1 cellular context compared by ENCODE assay signal in the genomic region with DNA sequence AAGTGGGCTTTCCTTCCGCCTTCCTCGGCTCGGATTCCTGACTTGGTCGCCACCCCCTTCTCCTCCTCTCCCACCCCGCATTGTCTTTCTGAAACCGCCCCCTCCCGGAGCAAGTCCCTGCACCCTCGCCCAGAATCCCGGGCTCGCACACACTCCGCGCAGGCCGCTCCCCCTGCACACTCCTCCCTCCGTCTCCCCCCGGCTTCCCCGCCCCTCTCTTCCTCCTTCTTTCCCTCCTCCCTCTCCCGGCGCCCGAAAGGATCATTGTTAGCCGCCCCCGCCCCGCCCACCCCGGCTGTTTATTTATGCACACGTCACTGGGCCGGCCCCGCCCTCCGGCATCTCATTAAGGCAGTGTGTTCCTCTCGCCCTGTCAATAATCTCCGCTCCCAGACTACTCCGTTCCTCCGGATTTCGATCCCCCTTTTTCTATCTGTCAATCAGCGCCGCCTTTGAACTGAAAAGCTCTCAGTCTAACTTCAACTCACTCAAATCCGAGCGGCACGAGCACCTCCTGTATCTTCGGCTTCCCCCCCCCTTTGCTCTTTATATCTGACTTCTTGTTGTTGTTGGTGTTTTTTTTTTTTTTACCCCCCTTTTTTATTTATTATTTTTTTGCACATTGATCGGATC.
A peak's percentile ranks its signal among the peaks of the same experiment; 100 is the strongest.
TF ChIP-seq lines count a peak whose summit lies in the region.

A gene (plus strand): TSS at position 373 of the 633 bp plus-strand sequence. CDS start 510 bp downstream, outside the sequence.

TF ChIP-seq in HepG2, 621 proteins besides CTCF, POLR2A, EP300 and RAD21 (continued from another document and continues in another):
- TF ChIP-seq, protein P1, sequence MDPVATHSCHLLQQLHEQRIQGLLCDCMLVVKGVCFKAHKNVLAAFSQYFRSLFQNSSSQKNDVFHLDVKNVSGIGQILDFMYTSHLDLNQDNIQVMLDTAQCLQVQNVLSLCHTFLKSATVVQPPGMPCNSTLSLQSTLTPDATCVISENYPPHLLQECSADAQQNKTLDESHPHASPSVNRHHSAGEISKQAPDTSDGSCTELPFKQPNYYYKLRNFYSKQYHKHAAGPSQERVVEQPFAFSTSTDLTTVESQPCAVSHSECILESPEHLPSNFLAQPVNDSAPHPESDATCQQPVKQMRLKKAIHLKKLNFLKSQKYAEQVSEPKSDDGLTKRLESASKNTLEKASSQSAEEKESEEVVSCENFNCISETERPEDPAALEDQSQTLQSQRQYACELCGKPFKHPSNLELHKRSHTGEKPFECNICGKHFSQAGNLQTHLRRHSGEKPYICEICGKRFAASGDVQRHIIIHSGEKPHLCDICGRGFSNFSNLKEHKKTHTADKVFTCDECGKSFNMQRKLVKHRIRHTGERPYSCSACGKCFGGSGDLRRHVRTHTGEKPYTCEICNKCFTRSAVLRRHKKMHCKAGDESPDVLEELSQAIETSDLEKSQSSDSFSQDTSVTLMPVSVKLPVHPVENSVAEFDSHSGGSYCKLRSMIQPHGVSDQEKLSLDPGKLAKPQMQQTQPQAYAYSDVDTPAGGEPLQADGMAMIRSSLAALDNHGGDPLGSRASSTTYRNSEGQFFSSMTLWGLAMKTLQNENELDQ (CRISPR knock-in tag; IDR thresholded peaks at IDR 0.05; ENCODE audit: borderline replicate concordance) = no peak
- no peak for TF ChIP-seq ZNF619 (CRISPR knock-in tag; IDR thresholded peaks at IDR 0.05)
- TF ChIP-seq HOXD1 (CRISPR knock-in tag; IDR thresholded peaks at IDR 0.05) = no peak
- no peak for TF ChIP-seq ZNF10 (CRISPR knock-in tag; IDR thresholded peaks at IDR 0.05; ENCODE audit: borderline replicate concordance, low read depth)
- TF ChIP-seq, protein P2, sequence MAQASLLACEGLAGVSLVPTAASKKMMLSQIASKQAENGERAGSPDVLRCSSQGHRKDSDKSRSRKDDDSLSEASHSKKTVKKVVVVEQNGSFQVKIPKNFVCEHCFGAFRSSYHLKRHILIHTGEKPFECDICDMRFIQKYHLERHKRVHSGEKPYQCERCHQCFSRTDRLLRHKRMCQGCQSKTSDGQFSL (CRISPR knock-in tag; IDR thresholded peaks at IDR 0.05) = peak; percentile 76
- TF ChIP-seq ZNF768 (CRISPR knock-in tag; IDR thresholded peaks at IDR 0.05) = no peak
- no peak for TF ChIP-seq NCOA5 (CRISPR knock-in tag; IDR thresholded peaks at IDR 0.05)
- TF ChIP-seq ZNF383 (CRISPR knock-in tag; IDR thresholded peaks at IDR 0.05; ENCODE audit: borderline replicate concordance) = no peak
- TF ChIP-seq ZMAT3 (CRISPR knock-in tag; conservative IDR thresholded peaks at IDR 0.05) = 0 out of 2 replicates have a peak, but pooled peaks have one; percentile 28
- no peak for TF ChIP-seq ZNF251 (CRISPR knock-in tag; IDR thresholded peaks at IDR 0.05)
- peak; percentile 65; the same call in 1 of the 2 replicates for TF ChIP-seq AKAP8 (CRISPR knock-in tag; IDR thresholded peaks at IDR 0.05)
- TF ChIP-seq, protein P3, sequence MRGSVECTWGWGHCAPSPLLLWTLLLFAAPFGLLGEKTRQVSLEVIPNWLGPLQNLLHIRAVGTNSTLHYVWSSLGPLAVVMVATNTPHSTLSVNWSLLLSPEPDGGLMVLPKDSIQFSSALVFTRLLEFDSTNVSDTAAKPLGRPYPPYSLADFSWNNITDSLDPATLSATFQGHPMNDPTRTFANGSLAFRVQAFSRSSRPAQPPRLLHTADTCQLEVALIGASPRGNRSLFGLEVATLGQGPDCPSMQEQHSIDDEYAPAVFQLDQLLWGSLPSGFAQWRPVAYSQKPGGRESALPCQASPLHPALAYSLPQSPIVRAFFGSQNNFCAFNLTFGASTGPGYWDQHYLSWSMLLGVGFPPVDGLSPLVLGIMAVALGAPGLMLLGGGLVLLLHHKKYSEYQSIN (CRISPR knock-in tag; IDR thresholded peaks at IDR 0.05; ENCODE audit: borderline replicate concordance) = no peak
- TF ChIP-seq SIX1 (CRISPR knock-in tag; IDR thresholded peaks at IDR 0.05; ENCODE audit: borderline replicate concordance) = no peak
- no peak for TF ChIP-seq DNMT1 (CRISPR knock-in tag; IDR thresholded peaks at IDR 0.05)
- no peak for TF ChIP-seq FOXK2 (IDR thresholded peaks at IDR 0.05)
- TF ChIP-seq KDM1A (CRISPR knock-in tag; IDR thresholded peaks at IDR 0.05) = no peak
- no peak for TF ChIP-seq MLLT10 (CRISPR knock-in tag; IDR thresholded peaks at IDR 0.05)
- 0 out of 2 replicates have a peak, but pooled peaks have one; percentile 6 for TF ChIP-seq BRD4 (CRISPR knock-in tag; IDR thresholded peaks at IDR 0.05)
- TF ChIP-seq, protein P4, sequence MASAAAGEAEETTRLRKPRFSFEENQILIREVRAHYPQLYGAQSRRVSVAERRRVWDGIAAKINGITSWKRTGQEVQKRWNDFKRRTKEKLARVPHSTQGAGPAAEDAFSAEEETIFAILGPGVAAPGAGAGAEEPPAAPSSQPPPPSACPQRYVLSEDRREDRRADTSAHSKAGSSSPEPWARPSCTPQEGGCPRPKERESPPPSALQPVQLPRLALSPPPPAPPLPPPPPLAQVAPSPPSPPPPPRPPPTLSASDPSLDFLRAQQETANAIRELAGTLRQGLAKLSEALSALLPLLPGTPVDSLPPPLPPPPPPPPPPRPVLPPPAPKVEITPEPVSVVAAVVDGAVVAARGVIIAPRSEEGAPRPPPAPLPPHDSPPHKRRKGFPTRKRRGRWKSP (CRISPR knock-in tag; IDR thresholded peaks at IDR 0.05) = no peak
- TF ChIP-seq, protein P5, sequence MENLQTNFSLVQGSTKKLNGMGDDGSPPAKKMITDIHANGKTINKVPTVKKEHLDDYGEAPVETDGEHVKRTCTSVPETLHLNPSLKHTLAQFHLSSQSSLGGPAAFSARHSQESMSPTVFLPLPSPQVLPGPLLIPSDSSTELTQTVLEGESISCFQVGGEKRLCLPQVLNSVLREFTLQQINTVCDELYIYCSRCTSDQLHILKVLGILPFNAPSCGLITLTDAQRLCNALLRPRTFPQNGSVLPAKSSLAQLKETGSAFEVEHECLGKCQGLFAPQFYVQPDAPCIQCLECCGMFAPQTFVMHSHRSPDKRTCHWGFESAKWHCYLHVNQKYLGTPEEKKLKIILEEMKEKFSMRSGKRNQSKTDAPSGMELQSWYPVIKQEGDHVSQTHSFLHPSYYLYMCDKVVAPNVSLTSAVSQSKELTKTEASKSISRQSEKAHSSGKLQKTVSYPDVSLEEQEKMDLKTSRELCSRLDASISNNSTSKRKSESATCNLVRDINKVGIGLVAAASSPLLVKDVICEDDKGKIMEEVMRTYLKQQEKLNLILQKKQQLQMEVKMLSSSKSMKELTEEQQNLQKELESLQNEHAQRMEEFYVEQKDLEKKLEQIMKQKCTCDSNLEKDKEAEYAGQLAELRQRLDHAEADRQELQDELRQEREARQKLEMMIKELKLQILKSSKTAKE (CRISPR knock-in tag; IDR thresholded peaks at IDR 0.05; ENCODE audit: borderline replicate concordance) = peak; percentile 16; the same call in 1 of the 2 replicates
- TF ChIP-seq MIER2 (CRISPR knock-in tag; IDR thresholded peaks at IDR 0.05) = no peak
- 0 out of 2 replicates have a peak, but pooled peaks have one; percentile 39 for TF ChIP-seq ZNF136 (CRISPR knock-in tag; IDR thresholded peaks at IDR 0.05; ENCODE audit: low read depth)
- TF ChIP-seq ERF (CRISPR knock-in tag; IDR thresholded peaks at IDR 0.05) = no peak
- TF ChIP-seq, protein P6, sequence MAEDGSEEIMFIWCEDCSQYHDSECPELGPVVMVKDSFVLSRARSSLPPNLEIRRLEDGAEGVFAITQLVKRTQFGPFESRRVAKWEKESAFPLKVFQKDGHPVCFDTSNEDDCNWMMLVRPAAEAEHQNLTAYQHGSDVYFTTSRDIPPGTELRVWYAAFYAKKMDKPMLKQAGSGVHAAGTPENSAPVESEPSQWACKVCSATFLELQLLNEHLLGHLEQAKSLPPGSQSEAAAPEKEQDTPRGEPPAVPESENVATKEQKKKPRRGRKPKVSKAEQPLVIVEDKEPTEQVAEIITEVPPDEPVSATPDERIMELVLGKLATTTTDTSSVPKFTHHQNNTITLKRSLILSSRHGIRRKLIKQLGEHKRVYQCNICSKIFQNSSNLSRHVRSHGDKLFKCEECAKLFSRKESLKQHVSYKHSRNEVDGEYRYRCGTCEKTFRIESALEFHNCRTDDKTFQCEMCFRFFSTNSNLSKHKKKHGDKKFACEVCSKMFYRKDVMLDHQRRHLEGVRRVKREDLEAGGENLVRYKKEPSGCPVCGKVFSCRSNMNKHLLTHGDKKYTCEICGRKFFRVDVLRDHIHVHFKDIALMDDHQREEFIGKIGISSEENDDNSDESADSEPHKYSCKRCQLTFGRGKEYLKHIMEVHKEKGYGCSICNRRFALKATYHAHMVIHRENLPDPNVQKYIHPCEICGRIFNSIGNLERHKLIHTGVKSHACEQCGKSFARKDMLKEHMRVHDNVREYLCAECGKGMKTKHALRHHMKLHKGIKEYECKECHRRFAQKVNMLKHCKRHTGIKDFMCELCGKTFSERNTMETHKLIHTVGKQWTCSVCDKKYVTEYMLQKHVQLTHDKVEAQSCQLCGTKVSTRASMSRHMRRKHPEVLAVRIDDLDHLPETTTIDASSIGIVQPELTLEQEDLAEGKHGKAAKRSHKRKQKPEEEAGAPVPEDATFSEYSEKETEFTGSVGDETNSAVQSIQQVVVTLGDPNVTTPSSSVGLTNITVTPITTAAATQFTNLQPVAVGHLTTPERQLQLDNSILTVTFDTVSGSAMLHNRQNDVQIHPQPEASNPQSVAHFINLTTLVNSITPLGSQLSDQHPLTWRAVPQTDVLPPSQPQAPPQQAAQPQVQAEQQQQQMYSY (CRISPR knock-in tag; IDR thresholded peaks at IDR 0.05) = peak; percentile 92
- TF ChIP-seq, protein P7, sequence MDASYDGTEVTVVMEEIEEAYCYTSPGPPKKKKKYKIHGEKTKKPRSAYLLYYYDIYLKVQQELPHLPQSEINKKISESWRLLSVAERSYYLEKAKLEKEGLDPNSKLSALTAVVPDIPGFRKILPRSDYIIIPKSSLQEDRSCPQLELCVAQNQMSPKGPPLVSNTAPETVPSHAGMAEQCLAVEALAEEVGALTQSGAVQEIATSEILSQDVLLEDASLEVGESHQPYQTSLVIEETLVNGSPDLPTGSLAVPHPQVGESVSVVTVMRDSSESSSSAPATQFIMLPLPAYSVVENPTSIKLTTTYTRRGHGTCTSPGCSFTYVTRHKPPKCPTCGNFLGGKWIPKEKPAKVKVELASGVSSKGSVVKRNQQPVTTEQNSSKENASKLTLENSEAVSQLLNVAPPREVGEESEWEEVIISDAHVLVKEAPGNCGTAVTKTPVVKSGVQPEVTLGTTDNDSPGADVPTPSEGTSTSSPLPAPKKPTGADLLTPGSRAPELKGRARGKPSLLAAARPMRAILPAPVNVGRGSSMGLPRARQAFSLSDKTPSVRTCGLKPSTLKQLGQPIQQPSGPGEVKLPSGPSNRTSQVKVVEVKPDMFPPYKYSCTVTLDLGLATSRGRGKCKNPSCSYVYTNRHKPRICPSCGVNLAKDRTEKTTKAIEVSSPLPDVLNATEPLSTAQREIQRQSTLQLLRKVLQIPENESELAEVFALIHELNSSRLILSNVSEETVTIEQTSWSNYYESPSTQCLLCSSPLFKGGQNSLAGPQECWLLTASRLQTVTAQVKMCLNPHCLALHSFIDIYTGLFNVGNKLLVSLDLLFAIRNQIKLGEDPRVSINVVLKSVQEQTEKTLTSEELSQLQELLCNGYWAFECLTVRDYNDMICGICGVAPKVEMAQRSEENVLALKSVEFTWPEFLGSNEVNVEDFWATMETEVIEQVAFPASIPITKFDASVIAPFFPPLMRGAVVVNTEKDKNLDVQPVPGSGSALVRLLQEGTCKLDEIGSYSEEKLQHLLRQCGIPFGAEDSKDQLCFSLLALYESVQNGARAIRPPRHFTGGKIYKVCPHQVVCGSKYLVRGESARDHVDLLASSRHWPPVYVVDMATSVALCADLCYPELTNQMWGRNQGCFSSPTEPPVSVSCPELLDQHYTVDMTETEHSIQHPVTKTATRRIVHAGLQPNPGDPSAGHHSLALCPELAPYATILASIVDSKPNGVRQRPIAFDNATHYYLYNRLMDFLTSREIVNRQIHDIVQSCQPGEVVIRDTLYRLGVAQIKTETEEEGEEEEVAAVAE (CRISPR knock-in tag; IDR thresholded peaks at IDR 0.05; ENCODE audit: borderline replicate concordance) = no peak
- TF ChIP-seq SNAPC2 (CRISPR knock-in tag; IDR thresholded peaks at IDR 0.05) = no peak
- TF ChIP-seq MXI1 (IDR thresholded peaks at IDR 0.05; ENCODE audit: borderline replicate concordance, low read depth, low read length) = peak; percentile 36; the same call in 1 of the 3 replicates
- no peak for TF ChIP-seq ZMYM3 (CRISPR knock-in tag; IDR thresholded peaks at IDR 0.05)
- no peak for TF ChIP-seq NCOA2 (CRISPR knock-in tag; IDR thresholded peaks at IDR 0.05)
- 0 out of 2 replicates have a peak, but pooled peaks have one; percentile 72 for TF ChIP-seq PCBP1 (IDR thresholded peaks at IDR 0.05; ENCODE audit: borderline replicate concordance, low read depth, low read length)
- TF ChIP-seq SP140L (CRISPR knock-in tag; IDR thresholded peaks at IDR 0.05; ENCODE audit: borderline replicate concordance) = no peak
- TF ChIP-seq ZBTB3 (CRISPR knock-in tag; IDR thresholded peaks at IDR 0.05; ENCODE audit: borderline replicate concordance, low read depth) = no peak
- TF ChIP-seq ZNF550 (CRISPR knock-in tag; IDR thresholded peaks at IDR 0.05; ENCODE audit: borderline replicate concordance) = no peak
- no peak for TF ChIP-seq ZNF530 (CRISPR knock-in tag; IDR thresholded peaks at IDR 0.05; ENCODE audit: low read depth)
- TF ChIP-seq SP5 (CRISPR knock-in tag; IDR thresholded peaks at IDR 0.05; ENCODE audit: borderline replicate concordance, low read depth) = peak; percentile 87
- TF ChIP-seq, protein P8, sequence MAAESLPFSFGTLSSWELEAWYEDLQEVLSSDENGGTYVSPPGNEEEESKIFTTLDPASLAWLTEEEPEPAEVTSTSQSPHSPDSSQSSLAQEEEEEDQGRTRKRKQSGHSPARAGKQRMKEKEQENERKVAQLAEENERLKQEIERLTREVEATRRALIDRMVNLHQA (CRISPR knock-in tag; IDR thresholded peaks at IDR 0.05) = no peak
- no peak for TF ChIP-seq HOXA3 (CRISPR knock-in tag; IDR thresholded peaks at IDR 0.05)
- TF ChIP-seq RARG (CRISPR knock-in tag; IDR thresholded peaks at IDR 0.05; ENCODE audit: low read depth) = no peak
- no peak for TF ChIP-seq CBX5 (CRISPR knock-in tag; IDR thresholded peaks at IDR 0.05; ENCODE audit: borderline replicate concordance)
- TF ChIP-seq SETDB1 (CRISPR knock-in tag; IDR thresholded peaks at IDR 0.05; ENCODE audit: borderline replicate concordance) = no peak
- TF ChIP-seq ZC3H4 (CRISPR knock-in tag; IDR thresholded peaks at IDR 0.05; ENCODE audit: borderline replicate concordance) = no peak
- TF ChIP-seq KDM5B (CRISPR knock-in tag; IDR thresholded peaks at IDR 0.05; ENCODE audit: borderline replicate concordance) = no peak
- no peak for TF ChIP-seq MTF2 (CRISPR knock-in tag; IDR thresholded peaks at IDR 0.05; ENCODE audit: borderline replicate concordance)
- TF ChIP-seq ZNF570 (CRISPR knock-in tag; IDR thresholded peaks at IDR 0.05; ENCODE audit: borderline replicate concordance) = no peak
- TF ChIP-seq ATF7-NPFF (CRISPR knock-in tag; IDR thresholded peaks at IDR 0.05; ENCODE audit: low read depth) = no peak
- TF ChIP-seq TOPORS (CRISPR knock-in tag; IDR thresholded peaks at IDR 0.05) = no peak
